15 cellular contexts compared by ENCODE assay signal in the genomic region with DNA sequence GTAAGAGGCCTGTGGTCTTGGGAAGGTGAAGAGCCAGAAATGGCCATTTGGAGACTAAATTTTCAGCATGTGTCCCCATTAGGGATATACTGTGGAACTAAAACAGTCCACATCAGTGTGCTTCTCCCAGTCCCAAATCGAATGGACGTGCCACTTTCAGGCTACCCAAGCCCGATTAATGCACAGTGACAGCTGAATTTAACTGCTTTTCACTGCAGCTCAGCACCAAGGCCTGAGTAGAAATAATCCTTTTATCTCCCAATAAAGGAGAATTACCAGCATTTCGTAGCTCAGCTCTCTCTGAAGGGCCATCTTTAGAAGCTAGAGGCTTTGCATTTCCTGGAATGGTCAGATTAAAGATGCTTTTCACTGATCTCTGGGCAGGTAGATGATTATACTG.
DNase-seq lines count a peak whose midpoint lies in the region; ATAC-seq and TF ChIP-seq lines count a peak whose summit lies in the region.
"Had no signal": no experiment of that assay in that cellular context is flagged by ENCODE, and none has a peak within 500 bp of the region (broad histone marks: within the 10 kb centered on the region; RNA-seq: fewer than 3 reads in every experiment).

No MANE protein-coding gene starts in this region.

- peak overlapping the region; percentile 73 for H3K27ac ChIP-seq in ectodermal cell (ENCODE audit: insufficient read depth, low read depth, low read length, poor library complexity, severe bottlenecking)
- H3K27ac ChIP-seq: 22Rv1, BLaER1 had no signal

- DNase-seq in NCI-H524 (lab: John Stamatoyannopoulos, UW) (peak; percentile 27 to 71), NCI-H524 treated with DMSO at 0.1 percent for 48 hours (lab: John Stamatoyannopoulos, UW) (no peak), NAMALWA (ENCODE audit: low spot score) (no peak), COLO829 (ENCODE audit: low spot score) (no peak), glutamatergic neuron (no peak)
- DNase-seq: CD8-positive, alpha-beta memory T cell; DMS 273 treated with DMSO at 0.1 percent for 48 hours; GOT3; H9 had no signal

- no peak for TF ChIP-seq CTCF in glutamatergic neuron (IDR thresholded peaks at IDR 0.05; ENCODE audit: partially characterized antibody, unreplicated experiment)

- H3K27ac Mint-ChIP-seq in glutamatergic neuron (ENCODE audit: unreplicated experiment) = no peak overlapping the region
- H3K27ac Mint-ChIP-seq: CD8-positive, alpha-beta memory T cell; H9 had no signal

- H3K9me3 Mint-ChIP-seq in glutamatergic neuron (ENCODE audit: unreplicated experiment) = peaks cover 3% of the 10 kb centered on the region

- no peaks in the 10 kb centered on the region for H3K36me3 Mint-ChIP-seq in glutamatergic neuron (ENCODE audit: unreplicated experiment)
- H3K36me3 Mint-ChIP-seq: CD8-positive, alpha-beta memory T cell had no signal

- no peak overlapping the region for H3K4me3 Mint-ChIP-seq in glutamatergic neuron (ENCODE audit: unreplicated experiment)
- H3K4me3 Mint-ChIP-seq: CD8-positive, alpha-beta memory T cell; H9 had no signal

- no peak for ATAC-seq in GM21529 (IDR thresholded peaks at IDR 0.05; ENCODE audit: unreplicated experiment)
- ATAC-seq: GM12878 had no signal

- H3K4me1 Mint-ChIP-seq in glutamatergic neuron (ENCODE audit: low read depth, unreplicated experiment) = peaks cover 30% of the 10 kb centered on the region

- H2AFZ ChIP-seq in neuron (ENCODE audit: low read depth, low read length) = peak overlapping the region; percentile 0

- H3K4me3 ChIP-seq in ectodermal cell (ENCODE audit: insufficient read depth, low read depth, low read length) (no peak overlapping the region), neuron (ENCODE audit: low read length) (no peak overlapping the region)
- H3K4me3 ChIP-seq: BLaER1, GM12878 had no signal

- 66 to 71% methylated on average over 4 of the region's 4 CpGs for WGBS in ectodermal cell, 2 experiments

- peaks cover 2% of the 10 kb centered on the region for H3K27me3 Mint-ChIP-seq in glutamatergic neuron (ENCODE audit: unreplicated experiment)

- no peaks in the 10 kb centered on the region for H3K9me3 ChIP-seq in ectodermal cell (ENCODE audit: control insufficient read depth, low read length)
- no peaks in the 10 kb centered on the region for H3K9me3 ChIP-seq in neuron (ENCODE audit: low read length)
- H3K9me3 ChIP-seq: BLaER1 had no signal

- H3K36me3 ChIP-seq in ectodermal cell (ENCODE audit: control insufficient read depth, insufficient read depth, low read length) (no peaks in the 10 kb centered on the region), neuron (ENCODE audit: insufficient read depth, low read length) (no peaks in the 10 kb centered on the region)
- H3K36me3 ChIP-seq: BLaER1 had no signal

- H3K27me3 ChIP-seq in ectodermal cell (ENCODE audit: control insufficient read depth, insufficient read depth, low read length, poor library complexity, severe bottlenecking) = no peaks in the 10 kb centered on the region
- no peaks in the 10 kb centered on the region for H3K27me3 ChIP-seq in neuron (ENCODE audit: insufficient read depth, low read length)
- H3K27me3 ChIP-seq: BLaER1 had no signal

- peaks cover 30% of the 10 kb centered on the region for H3K4me1 ChIP-seq in ectodermal cell (ENCODE audit: control insufficient read depth, insufficient read depth, low read length)
- H3K4me1 ChIP-seq in neuron (ENCODE audit: insufficient read depth, low read length) = peaks cover 17% of the 10 kb centered on the region
- H3K4me1 ChIP-seq: BLaER1 had no signal

Comparison
In these comparisons a context has a peak if more than half of its experiments do, and no peak if none do; other contexts are left out.
1. DNase-seq: peak in NCI-H524 (2 of 2); none in NCI-H524 treated with DMSO at 0.1 percent for 48 hours (single experiment), NAMALWA (single experiment), COLO829 (single experiment) and glutamatergic neuron (single experiment).